8 cellular contexts compared by ENCODE assay signal in genomic region chrX:68196939-68197791, GRCh38.
DNase-seq lines count a peak whose midpoint lies in the region; TF ChIP-seq lines count a peak whose summit lies in the region.

No MANE protein-coding gene starts in this region.

- peak; percentile 12 for DNase-seq in activated CD4-positive, alpha-beta T cell treated with anti-CD3 and anti-CD28 coated beads for 48 hours
- no peak for DNase-seq in activated CD4-positive, alpha-beta T cell treated with anti-CD3 and anti-CD28 coated beads for 1 hour
- DNase-seq in GM20000 (ENCODE audit: low spot score): peak; percentile 27
- DNase-seq in Karpas-422: peak; percentile 79
- DNase-seq in SK-N-SH: peak; percentile 58
- DNase-seq in epidermal melanocyte (ENCODE audit: insufficient read length, low spot score): peak; percentile 44
- peak; percentile 50 for DNase-seq in myocyte (ENCODE audit: low read depth)
- no peak for DNase-seq in activated CD4-positive, CD25-positive, alpha-beta regulatory T cell (lab: John Stamatoyannopoulos, UW)

- H3K4me2 ChIP-seq in Karpas-422 (ENCODE audit: low read depth, low read length, poor library complexity, severe bottlenecking) (no peak overlapping the region), SK-N-SH (no peak overlapping the region)

- POLR2A ChIA-PET in SK-N-SH (lab: Yijun Ruan, JAX): no interaction called here

- TF ChIP-seq RAD21 in SK-N-SH (IDR thresholded peaks at IDR 0.05; ENCODE audit: low read length): peak; percentile 92

- H3K4me3 ChIP-seq in Karpas-422 (ENCODE audit: low read length): no peak overlapping the region
- H3K4me3 ChIP-seq in SK-N-SH (ENCODE audit: low read depth in 2 of 2, low read length in 1 of 2): no peak overlapping the region

- H3K36me3 ChIP-seq in Karpas-422 (ENCODE audit: insufficient read depth, low read length) (no peaks in the 10 kb centered on the region), SK-N-SH (replicated peaks in 1 of 2; ENCODE audit: control insufficient read depth in 1 of 2, insufficient read depth in 2 of 2, low read length in 1 of 2) (no peaks in the 10 kb centered on the region)

- 29% methylated on average over 5 of the region's 5 CpGs for WGBS in SK-N-SH (ENCODE audit: low lambda C conversion rate)

- no peaks in the 10 kb centered on the region for H3K27me3 ChIP-seq in Karpas-422 (ENCODE audit: low read length)
- no peaks in the 10 kb centered on the region for H3K27me3 ChIP-seq in SK-N-SH (ENCODE audit: insufficient read depth)

- H3K9me2 ChIP-seq in Karpas-422 (replicated peaks; ENCODE audit: insufficient read depth, low read length): no peaks in the 10 kb centered on the region
- no peaks in the 10 kb centered on the region for H3K9me2 ChIP-seq in SK-N-SH

- H3K9ac ChIP-seq in Karpas-422 (ENCODE audit: low read length) (no peak overlapping the region), SK-N-SH (no peak overlapping the region)

- no peaks in the 10 kb centered on the region for H3K79me2 ChIP-seq in Karpas-422 (ENCODE audit: low read length)
- no peaks in the 10 kb centered on the region for H3K79me2 ChIP-seq in SK-N-SH (ENCODE audit: insufficient read depth)

- peak; percentile 33 for TF ChIP-seq CTCF in GM20000 (IDR thresholded peaks at IDR 0.05; ENCODE audit: extremely low read depth, missing control alignments)
- TF ChIP-seq CTCF in SK-N-SH (IDR thresholded peaks at IDR 0.05): peak; percentile 88

- H3K27ac ChIP-seq in Karpas-422 (ENCODE audit: low read length) (no peak overlapping the region), SK-N-SH (ENCODE audit: low read depth in 2 of 2, low read length in 1 of 2) (no peak overlapping the region)

- no peak for TF ChIP-seq EP300 in SK-N-SH (IDR thresholded peaks at IDR 0.05; ENCODE audit: borderline replicate concordance in 1 of 2, low read depth in 1 of 2, low read length in 1 of 2)

- H2AFZ ChIP-seq in Karpas-422 (ENCODE audit: low read length) (no peak overlapping the region), SK-N-SH (ENCODE audit: low read depth) (no peak overlapping the region)

- H3F3A ChIP-seq in SK-N-SH (replicated peaks; ENCODE audit: insufficient read depth): no peaks in the 10 kb centered on the region

- H3K4me1 ChIP-seq in Karpas-422 (ENCODE audit: low read length) (no peaks in the 10 kb centered on the region), SK-N-SH (ENCODE audit: control insufficient read depth in 1 of 2, insufficient read depth in 2 of 2, low read depth in 1 of 2, low read length in 1 of 2) (no peaks in the 10 kb centered on the region)

- CTCF ChIA-PET in SK-N-SH (lab: Yijun Ruan, JAX): interaction anchor here (0.6 to 4.6 kb wide), 51 partner anchors 8 to 1276 kb away, joined by 3 to 40 read pairs (median 4); partner anchors contain the start of genes EFNB1 and OPHN1

- H4K20me1 ChIP-seq in Karpas-422 (ENCODE audit: insufficient read depth, low read depth, low read length) (no peaks in the 10 kb centered on the region), SK-N-SH (ENCODE audit: insufficient read depth) (no peaks in the 10 kb centered on the region)

- H3K9me3 ChIP-seq in Karpas-422 (ENCODE audit: low read length): no peaks in the 10 kb centered on the region
- no peaks in the 10 kb centered on the region for H3K9me3 ChIP-seq in SK-N-SH

TF ChIP-seq in SK-N-SH, 30 proteins besides CTCF, POLR2A, EP300 and RAD21:
- no peak for TF ChIP-seq GABPA (IDR thresholded peaks at IDR 0.05; ENCODE audit: low read depth)
- peak; percentile 73 for TF ChIP-seq SMC3 (IDR thresholded peaks at IDR 0.05; ENCODE audit: low read depth, low read length)
- no peak for TF ChIP-seq EZH2phosphoT487 (IDR thresholded peaks at IDR 0.05; ENCODE audit: borderline replicate concordance, low read depth)
- TF ChIP-seq MXI1 (IDR thresholded peaks at IDR 0.05; ENCODE audit: low read depth, low read length): no peak
- no peak for TF ChIP-seq TAF1 (IDR thresholded peaks at IDR 0.05; ENCODE audit: borderline replicate concordance, low read depth, low read length)
- TF ChIP-seq MEF2A (IDR thresholded peaks at IDR 0.05; ENCODE audit: borderline replicate concordance, low read depth): no peak
- TF ChIP-seq REST (IDR thresholded peaks at IDR 0.05; ENCODE audit: low read depth, low read length): no peak

Comparison
In these comparisons a context has a peak if more than half of its experiments do, and no peak if none do; other contexts are left out.
1. DNase-seq: peak in activated CD4-positive, alpha-beta T cell treated with anti-CD3 and anti-CD28 coated beads for 48 hours (single experiment), GM20000 (single experiment), Karpas-422 (single experiment), SK-N-SH (single experiment), epidermal melanocyte (single experiment) and myocyte (single experiment); none in activated CD4-positive, alpha-beta T cell treated with anti-CD3 and anti-CD28 coated beads for 1 hour (single experiment) and activated CD4-positive, CD25-positive, alpha-beta regulatory T cell (0 of 4).